ENCODE assay signal across 25 cellular contexts in genomic region chr6:2625581-2625980, GRCh38.
DNase-seq lines count a peak whose midpoint lies in the region; ATAC-seq, FAIRE-seq and TF ChIP-seq lines count a peak whose summit lies in the region.
"Had no signal": no experiment of that assay in that cellular context is flagged by ENCODE, and none has a peak within 500 bp of the region (broad histone marks: within the 10 kb centered on the region; RNA-seq: fewer than 3 reads in every experiment).

No MANE protein-coding gene starts in this region.

- H3K27ac Mint-ChIP-seq in endothelial cell (ENCODE audit: unreplicated experiment) (peak overlapping the region; percentile 68), MCF 10A (ENCODE audit: low read depth, unreplicated experiment) (no peak overlapping the region)
- H3K27ac Mint-ChIP-seq: CD8-positive, alpha-beta memory T cell; IgD-negative memory B cell had no signal

- no peak overlapping the region for H3K4me3 ChIP-seq in right lobe of liver
- H3K4me3 ChIP-seq in HepG2 (replicated peaks in 1 of 3; ENCODE audit: insufficient read depth in 1 of 3, low read depth in 2 of 3, low read length in 3 of 3): no peak overlapping the region
- H3K4me3 ChIP-seq in left lung: no peak overlapping the region
- H3K4me3 ChIP-seq in tibial artery: no peak overlapping the region
- H3K4me3 ChIP-seq in H7 (ENCODE audit: insufficient read depth, low read depth, low read length): no peak overlapping the region
- H3K4me3 ChIP-seq: BLaER1 treated with 17β-estradiol and CSF1 and Interleukin-3, amounts not matched to agents 10 nM and 100 nM; MG63; SJSA1 had no signal

- BruUV-seq in HepG2 (replicated peaks; lab: Mats Ljungman, UMichigan): no TSS peak
- BruUV-seq in MCF 10A (replicated peaks; lab: Mats Ljungman, UMichigan): no TSS peak

- H3K36me3 ChIP-seq in right lobe of liver (no peaks in the 10 kb centered on the region), HepG2 (replicated peaks in 1 of 2; ENCODE audit: control insufficient read depth in 1 of 2, insufficient read depth in 2 of 2, low read length in 2 of 2) (no peaks in the 10 kb centered on the region), left lung (no peaks in the 10 kb centered on the region), tibial artery (no peaks in the 10 kb centered on the region), H7 (replicated peaks; ENCODE audit: control insufficient read depth, insufficient read depth, low read length) (no peaks in the 10 kb centered on the region)
- H3K36me3 ChIP-seq: BLaER1 treated with 17β-estradiol and CSF1 and Interleukin-3, amounts not matched to agents 10 nM and 100 nM; MG63; SJSA1 had no signal

- no peaks in the 10 kb centered on the region for H3K27me3 ChIP-seq in right lobe of liver
- H3K27me3 ChIP-seq in HepG2 (ENCODE audit: control insufficient read depth in 1 of 2, insufficient read depth in 2 of 2, low read length in 2 of 2): peaks cover 0 to 47% of the 10 kb centered on the region in 2 experiments
- no peaks in the 10 kb centered on the region for H3K27me3 ChIP-seq in left lung
- H3K27me3 ChIP-seq in tibial artery: no peaks in the 10 kb centered on the region
- no peaks in the 10 kb centered on the region for H3K27me3 ChIP-seq in H7 (ENCODE audit: control insufficient read depth, insufficient read depth, low read length)
- H3K27me3 ChIP-seq: BLaER1 treated with 17β-estradiol and CSF1 and Interleukin-3, amounts not matched to agents 10 nM and 100 nM; MG63; SJSA1 had no signal

- no peak for FAIRE-seq in HepG2 (lab: Jason Lieb, UNC)
- FAIRE-seq: D721Med, GM12892, GM18507 had no signal

- no peak overlapping the region for H2AFZ ChIP-seq in HepG2 (ENCODE audit: low read length)

- H3K36me3 Mint-ChIP-seq in endothelial cell (ENCODE audit: low read depth, unreplicated experiment): no peaks in the 10 kb centered on the region
- H3K36me3 Mint-ChIP-seq in MCF 10A (ENCODE audit: insufficient read depth, unreplicated experiment): peaks cover 2% of the 10 kb centered on the region
- H3K36me3 Mint-ChIP-seq: CD8-positive, alpha-beta memory T cell; IgD-negative memory B cell had no signal

- CTCF ChIA-PET in HepG2 (lab: Yijun Ruan, JAX; ENCODE audit: low intra/inter-chr PET ratio, low total read pairs): no interaction called here
- CTCF ChIA-PET in MCF 10A (lab: Yijun Ruan, JAX): interaction anchor here (0.6 kb wide), 1 partner anchor 14 kb away, joined by 3 read pairs; no protein-coding TSS in a partner anchor

- ATAC-seq in right lobe of liver (peak in 1 of 4 donors; percentile 43), HepG2 (no peak), left lung (peak; percentile 45)
- ATAC-seq: PC-3 had no signal

- H4K20me1 ChIP-seq in HepG2 (ENCODE audit: insufficient read depth, low read length): no peaks in the 10 kb centered on the region
- H4K20me1 ChIP-seq: BLaER1 treated with 17β-estradiol and CSF1 and Interleukin-3, amounts not matched to agents 10 nM and 100 nM had no signal

- H3K4me1 Mint-ChIP-seq in endothelial cell (ENCODE audit: unreplicated experiment) (peaks cover 52% of the 10 kb centered on the region), MCF 10A (ENCODE audit: insufficient read depth, unreplicated experiment) (peaks cover 9% of the 10 kb centered on the region)
- H3K4me1 Mint-ChIP-seq: CD8-positive, alpha-beta memory T cell; IgD-negative memory B cell had no signal

- TF ChIP-seq CTCF in right lobe of liver (IDR thresholded peaks at IDR 0.05) (no peak), HepG2 (CRISPR knock-in tag; IDR thresholded peaks at IDR 0.05) (no peak), endothelial cell (IDR thresholded peaks at IDR 0.05; ENCODE audit: unreplicated experiment) (no peak), left lung (IDR thresholded peaks at IDR 0.05) (no peak), tibial artery (IDR thresholded peaks at IDR 0.05) (no peak), MCF 10A (IDR thresholded peaks at IDR 0.05; ENCODE audit: unreplicated experiment) (no peak)

- H3K9ac ChIP-seq in HepG2 (ENCODE audit: insufficient read depth, low read depth, low read length): no peak overlapping the region
- H3K9ac ChIP-seq: BLaER1 treated with 17β-estradiol and CSF1 and Interleukin-3, amounts not matched to agents 10 nM and 100 nM had no signal

- POLR2A ChIA-PET in HepG2 (lab: Yijun Ruan, JAX): no interaction called here
- POLR2A ChIA-PET in MCF 10A (lab: Yijun Ruan, JAX): interaction anchor here (0.8 to 1.5 kb wide), 2 partner anchors 9 to 1083 kb away, joined by 3 read pairs; no protein-coding TSS in a partner anchor

- intact Hi-C loops in right lobe of liver (cut with DNase I): no loop called here
- intact Hi-C loops in HepG2 (cut with micrococcal nuclease; ENCODE audit: unreplicated experiment): no loop called here
- intact Hi-C loops in left lung (cut with DNase I): no loop called here
- intact Hi-C loops in tibial artery (cut with DNase I; ENCODE audit: low total_unique reads): no loop called here
- intact Hi-C loops in MCF 10A (cut with micrococcal nuclease): no loop called here

- H3K79me2 ChIP-seq in HepG2 (ENCODE audit: insufficient read depth, low read length): no peaks in the 10 kb centered on the region

- in situ Hi-C loops in HepG2 (cut with HindIII; ENCODE audit: extremely low pct_ligation_motif_present, low pct_unique_long_range_greater_than_20kb): no loop called here

- no peak for TF ChIP-seq POLR2A in right lobe of liver (IDR thresholded peaks at IDR 0.05)
- TF ChIP-seq POLR2A in HepG2 (IDR thresholded peaks at IDR 0.05; ENCODE audit: insufficient read depth in 1 of 2, low read depth in 2 of 2, low read length in 2 of 2): no peak

- no peak overlapping the region for H3K4me2 ChIP-seq in HepG2 (ENCODE audit: low read depth, low read length)
- H3K4me2 ChIP-seq: BLaER1 treated with 17β-estradiol and CSF1 and Interleukin-3, amounts not matched to agents 10 nM and 100 nM had no signal

- DNase-seq in right lobe of liver (no peak), HepG2 (ENCODE audit: low spot score) (no peak), endothelial cell (ENCODE audit: low spot score) (no peak), left lung (no peak), tibial artery (no peak), MCF 10A (ENCODE audit: unreplicated experiment) (no peak), H7 (no peak), mucosa of gallbladder (ENCODE audit: low spot score) (no peak)
- DNase-seq: CD8-positive, alpha-beta memory T cell; DMS79; GOT3; Karpas-422; MG63; NCI-H1048; NCI-H1436; NCI-H1930; NCI-H526; PC-3 had no signal

- H3K4me1 ChIP-seq in right lobe of liver (no peaks in the 10 kb centered on the region), HepG2 (ENCODE audit: insufficient read depth, low read length) (peaks cover 5% of the 10 kb centered on the region; the same call in 1 of the 2 replicates), left lung (no peaks in the 10 kb centered on the region), tibial artery (peaks cover 0 to 61% (median 51%) of the 10 kb centered on the region in 4 donors)
- H3K4me1 ChIP-seq: BLaER1 treated with 17β-estradiol and CSF1 and Interleukin-3, amounts not matched to agents 10 nM and 100 nM had no signal

- TF ChIP-seq EP300 in HepG2 (IDR thresholded peaks at IDR 0.05; ENCODE audit: low read depth in 2 of 2, low read length in 2 of 2) (no peak), HepG2 (CRISPR knock-in tag; IDR thresholded peaks at IDR 0.05; ENCODE audit: borderline replicate concordance) (no peak)

- H3K9me3 ChIP-seq in right lobe of liver: no peaks in the 10 kb centered on the region
- no peaks in the 10 kb centered on the region for H3K9me3 ChIP-seq in HepG2 (ENCODE audit: low read length)
- H3K9me3 ChIP-seq in left lung: no peaks in the 10 kb centered on the region
- no peaks in the 10 kb centered on the region for H3K9me3 ChIP-seq in tibial artery
- H3K9me3 ChIP-seq: BLaER1 treated with 17β-estradiol and CSF1 and Interleukin-3, amounts not matched to agents 10 nM and 100 nM; MG63; SJSA1 had no signal

- no peaks in the 10 kb centered on the region for H3K9me3 Mint-ChIP-seq in endothelial cell (ENCODE audit: unreplicated experiment)
- no peaks in the 10 kb centered on the region for H3K9me3 Mint-ChIP-seq in MCF 10A (ENCODE audit: unreplicated experiment)
- H3K9me3 Mint-ChIP-seq: CD8-positive, alpha-beta memory T cell; IgD-negative memory B cell had no signal

- 30% methylated on average over 1 of the region's 1 CpG for WGBS in right lobe of liver (ENCODE audit: insufficient coverage, low coverage, low lambda C conversion rate, missing lambda C conversion rate)
- WGBS in HepG2 (ENCODE audit: low lambda C conversion rate): 0% methylated on average over 1 of the region's 1 CpG

- TF ChIP-seq RAD21 in HepG2 (CRISPR knock-in tag; IDR thresholded peaks at IDR 0.05): no peak

- H3K27me3 Mint-ChIP-seq in endothelial cell (ENCODE audit: unreplicated experiment): no peaks in the 10 kb centered on the region
- H3K27me3 Mint-ChIP-seq in MCF 10A (ENCODE audit: insufficient read depth, unreplicated experiment): no peaks in the 10 kb centered on the region

- H3K4me3 Mint-ChIP-seq in endothelial cell (ENCODE audit: unreplicated experiment) (peak overlapping the region; percentile 16), MCF 10A (ENCODE audit: unreplicated experiment) (no peak overlapping the region)
- H3K4me3 Mint-ChIP-seq: CD8-positive, alpha-beta memory T cell; IgD-negative memory B cell had no signal

- H3K27ac ChIP-seq in right lobe of liver (peak overlapping the region in 2 of 3 donors; percentile 13 to 17), HepG2 (ENCODE audit: extremely low read length, insufficient read depth, low read length) (no peak overlapping the region), left lung (no peak overlapping the region), tibial artery (peak overlapping the region; percentile 85 to 94)
- H3K27ac ChIP-seq: BLaER1 treated with 17β-estradiol and CSF1 and Interleukin-3, amounts not matched to agents 10 nM and 100 nM; RWPE1; SJSA1 had no signal

TF ChIP-seq in HepG2, 621 proteins besides CTCF, POLR2A, EP300 and RAD21:
- TF ChIP-seq ZFP37 (CRISPR knock-in tag; IDR thresholded peaks at IDR 0.05; ENCODE audit: borderline replicate concordance) (no peak), PCBP2 (optimal IDR thresholded peaks at IDR 0.05; ENCODE audit: low read depth, low read length, poor library complexity, severe bottlenecking) (no peak), ZNF562 (CRISPR knock-in tag; IDR thresholded peaks at IDR 0.05; ENCODE audit: borderline replicate concordance) (no peak), HNRNPLL (IDR thresholded peaks at IDR 0.05; ENCODE audit: low read depth, low read length, poor library complexity, severe bottlenecking) (no peak), SIX4 (CRISPR knock-in tag; IDR thresholded peaks at IDR 0.05) (no peak)

Comparison
In these comparisons a context has a peak if more than half of its experiments do, and no peak if none do; other contexts are left out.
1. H3K27ac ChIP-seq: peak in right lobe of liver (2 of 3) and tibial artery (2 of 2); none in HepG2 (single experiment) and left lung (0 of 2).